ENCODE assay signal across 12 cellular contexts in genomic region chr13:110506859-110507566, GRCh38. TPM values are rescaled to one million over a fixed set of nuclear protein-coding genes. Genes with fewer than 3 reads are reported as not detected.
A peak's percentile ranks its signal among the peaks of the same experiment; 100 is the strongest.
DNase-seq lines count a peak whose midpoint lies in the region; ATAC-seq and TF ChIP-seq lines count a peak whose summit lies in the region.
"Had no signal": no experiment of that assay in that cellular context is flagged by ENCODE, and none has a peak within 500 bp of the region (broad histone marks: within the 10 kb centered on the region; RNA-seq: fewer than 3 reads in every experiment).

No MANE protein-coding gene starts in this region.

- POLR2A ChIA-PET in CD8-positive, alpha-beta memory T cell (lab: Charles Lee), result no interaction called here

- no peak overlapping the region for H3K4me3 ChIP-seq in CD8-positive, alpha-beta memory T cell (ENCODE audit: low read length)
- no peak overlapping the region for H3K4me3 ChIP-seq in osteoblast (ENCODE audit: insufficient read depth, low read length)
- H3K4me3 ChIP-seq: SK-N-MC had no signal

- no peaks in the 10 kb centered on the region for H3K79me2 ChIP-seq in osteoblast (ENCODE audit: insufficient read depth, low read length)

- no peaks in the 10 kb centered on the region for H3K36me3 Mint-ChIP-seq in CD8-positive, alpha-beta memory T cell
- H3K36me3 Mint-ChIP-seq in activated naive CD4-positive, alpha-beta T cell treated with anti-CD3 and anti-CD28 coated beads, Interleukin-2, amount 10 ng/mL, durations not matched to agents 7 days and 5 days, result no peaks in the 10 kb centered on the region
- H3K36me3 Mint-ChIP-seq: CD4-positive, alpha-beta memory T cell had no signal

- no peaks in the 10 kb centered on the region for H3K36me3 ChIP-seq in CD8-positive, alpha-beta memory T cell (ENCODE audit: insufficient read depth, low read length)
- peaks cover 88% of the 10 kb centered on the region for H3K36me3 ChIP-seq in osteoblast (ENCODE audit: insufficient read depth, low read length)
- H3K36me3 ChIP-seq: neutrophil had no signal

- H3K4me3 Mint-ChIP-seq in CD8-positive, alpha-beta memory T cell, result no peak overlapping the region
- no peak overlapping the region for H3K4me3 Mint-ChIP-seq in activated naive CD4-positive, alpha-beta T cell treated with anti-CD3 and anti-CD28 coated beads, Interleukin-2, amount 10 ng/mL, durations not matched to agents 7 days and 5 days
- H3K4me3 Mint-ChIP-seq: activated T-cell treated with anti-CD3 and anti-CD28 coated beads, Interleukin-2, amount 50 U/mL, for 24 hours; CD4-positive, alpha-beta memory T cell had no signal

- H3K9me3 ChIP-seq in CD8-positive, alpha-beta memory T cell (ENCODE audit: low read length), result no peaks in the 10 kb centered on the region
- no peaks in the 10 kb centered on the region for H3K9me3 ChIP-seq in osteoblast (ENCODE audit: low read depth, low read length)
- H3K9me3 ChIP-seq: neutrophil had no signal

- DNase-seq in CD8-positive, alpha-beta memory T cell, result no peak
- peak; percentile 76 for DNase-seq in SW480 (ENCODE audit: low spot score)
- DNase-seq in fibroblast of the conjunctiva (ENCODE audit: low read depth), result peak; percentile 37
- peak; percentile 89 for DNase-seq in osteoblast (ENCODE audit: insufficient read length, low spot score, missing footprints)
- DNase-seq in cortex of kidney (lab: John Stamatoyannopoulos, UW), result no peak
- no peak for DNase-seq in activated naive CD4-positive, alpha-beta T cell treated with anti-CD3 and anti-CD28 coated beads, Interleukin-2, amount 10 ng/mL, durations not matched to agents 7 days and 5 days
- DNase-seq in G401 (ENCODE audit: low spot score), result no peak
- DNase-seq: activated T-cell treated with anti-CD3 and anti-CD28 coated beads, Interleukin-2, amount 50 U/mL, for 24 hours; CD4-positive, alpha-beta memory T cell had no signal

- H3K9me3 Mint-ChIP-seq in CD8-positive, alpha-beta memory T cell, result no peaks in the 10 kb centered on the region
- H3K9me3 Mint-ChIP-seq in activated naive CD4-positive, alpha-beta T cell treated with anti-CD3 and anti-CD28 coated beads, Interleukin-2, amount 10 ng/mL, durations not matched to agents 7 days and 5 days, result no peaks in the 10 kb centered on the region
- H3K9me3 Mint-ChIP-seq: activated T-cell treated with anti-CD3 and anti-CD28 coated beads, Interleukin-2, amount 50 U/mL, for 24 hours; CD4-positive, alpha-beta memory T cell had no signal

- ATAC-seq in GM18870 (IDR thresholded peaks at IDR 0.05; ENCODE audit: unreplicated experiment), result no peak

- in situ Hi-C loops in G401 (cut with HindIII; ENCODE audit: low sequenced_read_pairs), result no loop called here

- no peak overlapping the region for H3K27ac Mint-ChIP-seq in CD8-positive, alpha-beta memory T cell
- H3K27ac Mint-ChIP-seq in activated naive CD4-positive, alpha-beta T cell treated with anti-CD3 and anti-CD28 coated beads, Interleukin-2, amount 10 ng/mL, durations not matched to agents 7 days and 5 days, result no peak overlapping the region
- H3K27ac Mint-ChIP-seq: activated T-cell treated with anti-CD3 and anti-CD28 coated beads, Interleukin-2, amount 50 U/mL, for 24 hours; CD4-positive, alpha-beta memory T cell had no signal

- no peak overlapping the region for H3K4me2 ChIP-seq in osteoblast (ENCODE audit: insufficient read depth, low read length)

- H4K20me1 ChIP-seq in osteoblast (ENCODE audit: insufficient read depth, low read length), result peaks cover 6% of the 10 kb centered on the region

- H3K27me3 ChIP-seq in CD8-positive, alpha-beta memory T cell (ENCODE audit: insufficient read depth, low read length, poor library complexity, severe bottlenecking), result no peaks in the 10 kb centered on the region
- H3K27me3 ChIP-seq in osteoblast (ENCODE audit: insufficient read depth, low read length), result no peaks in the 10 kb centered on the region

- CTCF ChIA-PET in CD8-positive, alpha-beta memory T cell (lab: Charles Lee), result no interaction called here
- CTCF ChIA-PET in activated naive CD4-positive, alpha-beta T cell treated with anti-CD3 and anti-CD28 coated beads, Interleukin-2, amount 10 ng/mL, durations not matched to agents 7 days and 5 days (lab: Charles Lee), result no interaction called here

- no peak for TF ChIP-seq CTCF in osteoblast (IDR thresholded peaks at IDR 0.05; ENCODE audit: extremely low read depth, low read depth, low read length)

- H3K4me1 ChIP-seq in CD8-positive, alpha-beta memory T cell (ENCODE audit: insufficient read depth, low read length), result no peaks in the 10 kb centered on the region
- peaks cover 14% of the 10 kb centered on the region for H3K4me1 ChIP-seq in osteoblast (ENCODE audit: insufficient read depth, low read length)

- H3K4me1 Mint-ChIP-seq in CD8-positive, alpha-beta memory T cell, result no peaks in the 10 kb centered on the region
- peaks cover 5% of the 10 kb centered on the region for H3K4me1 Mint-ChIP-seq in activated naive CD4-positive, alpha-beta T cell treated with anti-CD3 and anti-CD28 coated beads, Interleukin-2, amount 10 ng/mL, durations not matched to agents 7 days and 5 days
- H3K4me1 Mint-ChIP-seq: CD4-positive, alpha-beta memory T cell had no signal

- peaks cover 1 to 10% of the 10 kb centered on the region in 2 donors for H3K27me3 Mint-ChIP-seq in CD8-positive, alpha-beta memory T cell
- H3K27me3 Mint-ChIP-seq in activated naive CD4-positive, alpha-beta T cell treated with anti-CD3 and anti-CD28 coated beads, Interleukin-2, amount 10 ng/mL, durations not matched to agents 7 days and 5 days, result peaks cover 29% of the 10 kb centered on the region

- peak overlapping the region; percentile 51 for H3K27ac ChIP-seq in CD8-positive, alpha-beta memory T cell (ENCODE audit: low read depth, low read length)
- H3K27ac ChIP-seq in osteoblast (ENCODE audit: low read depth, low read length), result no peak overlapping the region
- H3K27ac ChIP-seq: neutrophil, SK-N-MC had no signal

- no peak overlapping the region for H2AFZ ChIP-seq in osteoblast (ENCODE audit: low read length)

RNA-seq across cellular contexts. Expression of gene RAB20, which starts 54.5 kb away (rescaled TPM):
- total RNA-seq in CD8-positive, alpha-beta memory T cell, result 1 to 10 TPM in 1 of 2 experiments, under 1 TPM in 1; 0.84 to 1.2 TPM
- 2.7 TPM for polyA plus RNA-seq in CD8-positive, alpha-beta memory T cell
- 3.6 and 3.8 TPM in 2 replicates for total RNA-seq in osteoblast
- total RNA-seq in G401 (2014; rRNA removed; shearing (Covaris generic)), result 0.43 and 0.75 TPM in 2 replicates

Comparison
In these comparisons a context has a peak if more than half of its experiments do, and no peak if none do; other contexts are left out.
1. DNase-seq: peak in SW480 (single experiment), fibroblast of the conjunctiva (single experiment) and osteoblast (single experiment); none in CD8-positive, alpha-beta memory T cell (0 of 5), cortex of kidney (single experiment), activated naive CD4-positive, alpha-beta T cell treated with anti-CD3 and anti-CD28 coated beads, Interleukin-2, amount 10 ng/mL, durations not matched to agents 7 days and 5 days (single experiment) and G401 (single experiment).